ENCODE assay signal across 17 cellular contexts in genomic region chr3:39273119-39273518, GRCh38. TPM values are rescaled to one million over a fixed set of nuclear protein-coding genes. Genes with fewer than 3 reads are reported as not detected.
DNase-seq lines count a peak whose midpoint lies in the region; ATAC-seq and TF ChIP-seq lines count a peak whose summit lies in the region.
"Had no signal": no experiment of that assay in that cellular context is flagged by ENCODE, and none has a peak within 500 bp of the region (broad histone marks: within the 10 kb centered on the region; RNA-seq: fewer than 3 reads in every experiment).

No MANE protein-coding gene starts in this region.

- no peaks in the 10 kb centered on the region for H3K9me3 Mint-ChIP-seq in dendritic cell treated with granulocyte-macrophage colony-stimulating factor and Interleukin-4, amounts not matched to agents 40 ng/mL and 50 ng/mL, for 4 days
- H3K9me3 Mint-ChIP-seq in natural killer cell: no peaks in the 10 kb centered on the region

- no peak overlapping the region for H3K4me3 ChIP-seq in BE2C (ENCODE audit: low read depth, low read length)
- H3K4me3 ChIP-seq in HFF-Myc (replicated peaks; ENCODE audit: low read depth, low read length): no peak overlapping the region
- H3K4me3 ChIP-seq: thyroid gland had no signal

- no peaks in the 10 kb centered on the region for H3K36me3 ChIP-seq in BE2C
- H3K36me3 ChIP-seq: thyroid gland had no signal

- no peaks in the 10 kb centered on the region for H3K27me3 ChIP-seq in BE2C
- H3K27me3 ChIP-seq: thyroid gland had no signal

- intact Hi-C loops in dendritic cell treated with granulocyte-macrophage colony-stimulating factor and Interleukin-4, amounts not matched to agents 40 ng/mL and 50 ng/mL, for 4 days (cut with micrococcal nuclease): loop anchor here (2.0 kb wide), 1 partner anchor 18 kb away; no protein-coding TSS in a partner anchor
- intact Hi-C loops in natural killer cell (cut with micrococcal nuclease): no loop called here

- DNase-seq in BE2C (no peak), HFF-Myc (ENCODE audit: extremely low read depth, low read depth) (no peak), natural killer cell (no peak), AG08396 (ENCODE audit: low spot score) (no peak), cerebellum (ENCODE audit: low spot score) (no peak)
- DNase-seq: activated naive CD4-positive, alpha-beta T cell; DMS153; effector CD4-positive, alpha-beta T cell; NCI-H1105 treated with DMSO at 0.1 percent for 48 hours; T-helper 1 cell; thyroid gland had no signal

- no peaks in the 10 kb centered on the region for H3K27me3 Mint-ChIP-seq in dendritic cell treated with granulocyte-macrophage colony-stimulating factor and Interleukin-4, amounts not matched to agents 40 ng/mL and 50 ng/mL, for 4 days
- no peaks in the 10 kb centered on the region for H3K27me3 Mint-ChIP-seq in natural killer cell (ENCODE audit: low read depth in 2 of 2)

- H3K36me3 Mint-ChIP-seq in dendritic cell treated with granulocyte-macrophage colony-stimulating factor and Interleukin-4, amounts not matched to agents 40 ng/mL and 50 ng/mL, for 4 days (ENCODE audit: low read depth): no peaks in the 10 kb centered on the region
- peaks cover 28% of the 10 kb centered on the region for H3K36me3 Mint-ChIP-seq in natural killer cell

- peaks cover 74% of the 10 kb centered on the region for H3K4me1 Mint-ChIP-seq in dendritic cell treated with granulocyte-macrophage colony-stimulating factor and Interleukin-4, amounts not matched to agents 40 ng/mL and 50 ng/mL, for 4 days (ENCODE audit: low read depth)
- peaks cover 92 to 95% of the 10 kb centered on the region in 2 donors for H3K4me1 Mint-ChIP-seq in natural killer cell

- TF ChIP-seq CTCF in BE2C (IDR thresholded peaks at IDR 0.05; ENCODE audit: low read depth, low read length) (peak; percentile 45; the same call in 1 of the 2 replicates), HFF-Myc (IDR thresholded peaks at IDR 0.05; ENCODE audit: low read depth, low read length, missing control alignments) (peak; percentile 30), natural killer cell (IDR thresholded peaks at IDR 0.05) (no peak)

- H3K9me3 ChIP-seq in BE2C: no peaks in the 10 kb centered on the region
- H3K9me3 ChIP-seq: thyroid gland had no signal

- no peak overlapping the region for H3K4me3 Mint-ChIP-seq in dendritic cell treated with granulocyte-macrophage colony-stimulating factor and Interleukin-4, amounts not matched to agents 40 ng/mL and 50 ng/mL, for 4 days
- peak overlapping the region; percentile 81 for H3K4me3 Mint-ChIP-seq in natural killer cell

- no peak for ATAC-seq in natural killer cell
- no peak for ATAC-seq in GM18505 (IDR thresholded peaks at IDR 0.05; ENCODE audit: unreplicated experiment)
- no peak for ATAC-seq in HG03442 (IDR thresholded peaks at IDR 0.05; ENCODE audit: unreplicated experiment)

- no peak for TF ChIP-seq POLR2A in GM18505 (IDR thresholded peaks at IDR 0.05; ENCODE audit: borderline replicate concordance, extremely low read depth, insufficient read depth, insufficient read length)

- H3K27ac Mint-ChIP-seq in dendritic cell treated with granulocyte-macrophage colony-stimulating factor and Interleukin-4, amounts not matched to agents 40 ng/mL and 50 ng/mL, for 4 days: peak overlapping the region; percentile 59
- H3K27ac Mint-ChIP-seq in natural killer cell: peak overlapping the region; percentile 91 to 92

- H3K4me1 ChIP-seq in BE2C: no peaks in the 10 kb centered on the region
- H3K4me1 ChIP-seq: thyroid gland had no signal

RNA-seq across cellular contexts. Expression of gene CX3CR1, which starts 6.7 kb away (rescaled TPM):
- not detected for polyA plus RNA-seq in BE2C (2012; ENCODE audit: insufficient read depth, insufficient read length, low read depth)
- 100 to 1,000 TPM; 203 to 459 (median 405) TPM for total RNA-seq in natural killer cell
- total RNA-seq in cerebellum: 7.9 TPM

RNA-seq across cellular contexts. Expression of gene CCR8, which starts 56.4 kb away (rescaled TPM):
- not detected for polyA plus RNA-seq in BE2C (2012; ENCODE audit: insufficient read depth, insufficient read length, low read depth)
- total RNA-seq in natural killer cell: under 1 TPM in 1 of 3 donors, not detected in 2; 0.35 TPM
- total RNA-seq in cerebellum: not detected
- total RNA-seq: liver, posterior vena cava, thyroid gland had no signal
- polyA plus RNA-seq: BJ, liver had no signal

Comparison
In these comparisons a context has a peak if more than half of its experiments do, and no peak if none do; other contexts are left out.
1. RNA of gene CX3CR1, which starts 6.7 kb away (total RNA-seq): 203 to 459 TPM in natural killer cell; 7.9 TPM in cerebellum (single experiment); every median in the first group is over 10 times any median in the second.